Comparison of ENCODE assay signal across 28 cellular contexts in genomic region chr16:85527767-85528297, GRCh38.
A peak's percentile ranks its signal among the peaks of the same experiment; 100 is the strongest.
DNase-seq lines count a peak whose midpoint lies in the region; ATAC-seq and TF ChIP-seq lines count a peak whose summit lies in the region.
"Had no signal": no experiment of that assay in that cellular context is flagged by ENCODE, and none has a peak within 500 bp of the region (broad histone marks: within the 10 kb centered on the region; RNA-seq: fewer than 3 reads in every experiment).

No MANE protein-coding gene starts in this region.

- H4K91ac ChIP-seq in neuronal stem cell (ENCODE audit: low read depth, low read length, poor library complexity) = no peak overlapping the region

- no peaks in the 10 kb centered on the region for H3K36me3 Mint-ChIP-seq in endodermal cell (ENCODE audit: low read depth)

- H3K27ac Mint-ChIP-seq in endodermal cell = peak overlapping the region; percentile 18
- H3K27ac Mint-ChIP-seq: HFFc6 had no signal

- H2BK12ac ChIP-seq in neuronal stem cell (ENCODE audit: low read length) = peak overlapping the region; percentile 14

- H3K4me3 Mint-ChIP-seq in endodermal cell = no peak overlapping the region
- H3K4me3 Mint-ChIP-seq: HFFc6 had no signal

- H3K4me1 ChIP-seq in BE2C (peaks cover 54% of the 10 kb centered on the region), endodermal cell (ENCODE audit: control insufficient read depth, insufficient read depth, low read length) (peaks cover 12% of the 10 kb centered on the region), neuronal stem cell (ENCODE audit: control insufficient read depth in 2 of 2, insufficient read depth in 1 of 2, low read depth in 1 of 2, low read length in 2 of 2) (peaks cover 24 to 61% of the 10 kb centered on the region in 2 donors), testis (peaks cover 24% of the 10 kb centered on the region)

- no peak overlapping the region for H4K8ac ChIP-seq in neuronal stem cell (ENCODE audit: low read depth, low read length)

- no peaks in the 10 kb centered on the region for H3K27me3 ChIP-seq in BE2C
- H3K27me3 ChIP-seq in HL-60 (ENCODE audit: insufficient read depth, poor library complexity, severe bottlenecking) = no peaks in the 10 kb centered on the region
- no peaks in the 10 kb centered on the region for H3K27me3 ChIP-seq in endodermal cell (ENCODE audit: control insufficient read depth, insufficient read depth, low read length, poor library complexity, severe bottlenecking)
- peaks cover 0 to 37% (median 4%) of the 10 kb centered on the region in 3 experiments for H3K27me3 ChIP-seq in neuronal stem cell (ENCODE audit: control insufficient read depth in 3 of 3, insufficient read depth in 3 of 3, low read depth in 1 of 3, low read length in 3 of 3)
- no peaks in the 10 kb centered on the region for H3K27me3 ChIP-seq in testis
- H3K27me3 ChIP-seq: gastrocnemius medialis, stomach, tibial artery had no signal

- H2BK15ac ChIP-seq in neuronal stem cell (ENCODE audit: low read length) = no peak overlapping the region

- H2BK5ac ChIP-seq in neuronal stem cell (ENCODE audit: low read length) = peak overlapping the region; percentile 15

- peaks cover 4% of the 10 kb centered on the region for H3K79me1 ChIP-seq in neuronal stem cell (ENCODE audit: low read depth, low read length)

- H3K9me3 ChIP-seq in BE2C (no peaks in the 10 kb centered on the region), endodermal cell (ENCODE audit: control insufficient read depth, low read length) (no peaks in the 10 kb centered on the region), neuronal stem cell (replicated peaks in 1 of 2; ENCODE audit: control insufficient read depth in 2 of 2, insufficient read depth in 1 of 2, low read depth in 1 of 2, low read length in 2 of 2) (peaks cover 0 to 4% of the 10 kb centered on the region in 2 donors), testis (no peaks in the 10 kb centered on the region)
- H3K9me3 ChIP-seq: gastrocnemius medialis, stomach, tibial artery had no signal

- H3K14ac ChIP-seq in neuronal stem cell (ENCODE audit: low read length) = no peak overlapping the region

- no peak overlapping the region for H3K4ac ChIP-seq in neuronal stem cell (ENCODE audit: low read length)

- H3K9ac ChIP-seq in endodermal cell (ENCODE audit: extremely low read depth, low read length, poor library complexity, severe bottlenecking) (no peak overlapping the region), neuronal stem cell (ENCODE audit: low read depth, low read length, poor library complexity) (no peak overlapping the region)

- no peak overlapping the region for H3K4me2 ChIP-seq in neuronal stem cell (ENCODE audit: insufficient read depth, low read length, poor library complexity, severe bottlenecking)

- H3K9me3 Mint-ChIP-seq in endodermal cell = no peaks in the 10 kb centered on the region
- H3K9me3 Mint-ChIP-seq: HFFc6 had no signal

- WGBS in endodermal cell (ENCODE audit: insufficient coverage in 1 of 2, insufficient read length in 1 of 2), 2 experiments = 86 to 91% methylated on average over 9 to 11 of the region's 11 CpGs
- WGBS in neuronal stem cell (ENCODE audit: extremely low coverage in 2 of 2, insufficient read length in 2 of 2, insufficient replicate concordance in 1 of 2), 2 donors = 100% methylated on average over 1 of the region's 11 CpGs; no CpG with 5 or more reads in 1 of the 2 donors
- WGBS in testis, 2 donors = 70 to 86% methylated on average over 11 of the region's 11 CpGs

- H2AFZ ChIP-seq in neuronal stem cell (ENCODE audit: low read length) = no peak overlapping the region

- no peak overlapping the region for H2BK120ac ChIP-seq in neuronal stem cell (ENCODE audit: low read depth, low read length)

- peak overlapping the region; percentile 90 for H3K18ac ChIP-seq in neuronal stem cell (ENCODE audit: low read length)

- no peaks in the 10 kb centered on the region for H3K27me3 Mint-ChIP-seq in endodermal cell (ENCODE audit: insufficient read depth)

- intact Hi-C loops in testis (cut with DNase I; ENCODE audit: low total_unique reads) = no loop called here

- no peak for ATAC-seq in HG03159 (IDR thresholded peaks at IDR 0.05; ENCODE audit: unreplicated experiment)
- ATAC-seq: gastrocnemius medialis, GM12878, left colon had no signal

- peak overlapping the region; percentile 75 for H3K27ac ChIP-seq in HL-60 (replicated peaks)
- no peak overlapping the region for H3K27ac ChIP-seq in endodermal cell (ENCODE audit: low read depth, low read length)
- no peak overlapping the region for H3K27ac ChIP-seq in neuronal stem cell (replicated peaks; ENCODE audit: low read length)
- H3K27ac ChIP-seq in testis = no peak overlapping the region
- H3K27ac ChIP-seq: SK-N-MC, skin epidermis, stomach, tibial artery, VCaP had no signal

- peak overlapping the region; percentile 84 for H2AK5ac ChIP-seq in neuronal stem cell (ENCODE audit: low read depth, low read length)

- no peaks in the 10 kb centered on the region for H3K36me3 ChIP-seq in BE2C
- H3K36me3 ChIP-seq in endodermal cell (ENCODE audit: control insufficient read depth, insufficient read depth, low read length) = no peaks in the 10 kb centered on the region
- H3K36me3 ChIP-seq in neuronal stem cell (replicated peaks in 1 of 2; ENCODE audit: control insufficient read depth in 2 of 2, insufficient read depth in 2 of 2, low read length in 2 of 2) = no peaks in the 10 kb centered on the region
- no peaks in the 10 kb centered on the region for H3K36me3 ChIP-seq in testis (ENCODE audit: low read depth, missing control alignments)
- H3K36me3 ChIP-seq: gastrocnemius medialis, stomach, tibial artery had no signal

- DNase-seq in BE2C (peak; percentile 11), HL-60 (ENCODE audit: low read depth in 1 of 2, low spot score in 1 of 2) (peak in 1 of 2 experiments; percentile 27), endodermal cell (no peak), neuronal stem cell (ENCODE audit: low spot score) (no peak), testis (no peak), activated gamma-delta T cell treated with Interleukin-2 at 50 U/mL for 16 hours (no peak), SIG-M5 treated with dmso at 0.1 percent for 504 hours (lab: John Stamatoyannopoulos, UW; ENCODE audit: unreplicated experiment) (no peak)
- DNase-seq: ACHN; activated CD4-positive, alpha-beta T cell treated with anti-CD3 and anti-CD28 coated beads for 48 hours; activated CD8-positive, alpha-beta memory T cell treated with anti-CD3 and anti-CD28 coated beads for 24 hours; C1 segment of cervical spinal cord; dermis blood vessel endothelial cell; EL; gastrocnemius medialis; HFFc6; hippocampal formation; left colon; NCI-H1105 treated with DMSO at 0.1 percent for 48 hours; NCI-H2029 treated with DMSO at 0.1 percent for 48 hours; NCI-H748 treated with DMSO at 0.1 percent for 48 hours; stomach; T-helper 9 cell; tibial artery had no signal

- H3K4me1 Mint-ChIP-seq in endodermal cell = peaks cover 22% of the 10 kb centered on the region

- no peak for TF ChIP-seq CTCF in BE2C (IDR thresholded peaks at IDR 0.05; ENCODE audit: low read depth, low read length)
- no peak for TF ChIP-seq CTCF in HL-60 (IDR thresholded peaks at IDR 0.05; ENCODE audit: insufficient read depth, low read length)
- TF ChIP-seq CTCF in endodermal cell (conservative IDR thresholded peaks at IDR 0.05) = no peak
- no peak for TF ChIP-seq CTCF in testis (IDR thresholded peaks at IDR 0.05)

- H3K4me3 ChIP-seq in BE2C (ENCODE audit: low read depth, low read length) (no peak overlapping the region), HL-60 (replicated peaks; ENCODE audit: insufficient read depth, low read length) (no peak overlapping the region), endodermal cell (ENCODE audit: low read length) (no peak overlapping the region), neuronal stem cell (ENCODE audit: low read length in 2 of 2) (no peak overlapping the region), testis (no peak overlapping the region)
- H3K4me3 ChIP-seq: gastrocnemius medialis, GM12878, SK-N-MC, skin epidermis, stomach, tibial artery had no signal

- peak overlapping the region; percentile 22 for H3K23ac ChIP-seq in neuronal stem cell (ENCODE audit: low read depth, low read length, poor library complexity)

- no peak for TF ChIP-seq POLR2A in testis (IDR thresholded peaks at IDR 0.05)
